Comparison of ENCODE assay signal across 29 cellular contexts in the genomic region with DNA sequence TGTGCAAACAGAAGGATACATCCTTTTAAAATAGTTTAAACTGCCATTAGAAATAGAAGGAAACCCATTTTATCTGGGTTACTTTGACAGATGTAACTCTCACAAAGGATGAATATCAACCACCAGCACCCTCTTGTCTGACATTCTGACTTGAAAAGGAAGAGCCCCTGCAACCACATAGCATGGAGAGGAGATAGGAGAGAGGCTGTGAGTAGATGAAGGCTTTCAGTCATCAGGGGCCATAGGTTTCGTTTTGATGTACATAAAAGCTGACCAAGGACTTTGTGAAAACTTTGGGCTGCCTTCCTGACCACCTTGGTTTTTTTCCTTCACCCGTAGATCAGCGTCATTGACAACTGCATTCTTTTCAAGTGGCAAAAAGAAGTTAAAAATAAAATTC.
"Had no signal": no experiment of that assay in that cellular context is flagged by ENCODE, and none has a peak within 500 bp of the region (broad histone marks: within the 10 kb centered on the region; RNA-seq: fewer than 3 reads in every experiment).

No MANE protein-coding gene starts in this region.

- H3K4me3 ChIP-seq: adrenal gland, body of pancreas, esophagus squamous epithelium, gastroesophageal sphincter, heart right ventricle had no signal

- H3K27me3 Mint-ChIP-seq: activated CD4-positive, alpha-beta memory T cell treated with anti-CD3 and anti-CD28 coated beads for 36 hours; activated CD4-positive, alpha-beta T cell treated with anti-CD3 and anti-CD28 coated beads for 36 hours; activated CD8-positive, alpha-beta memory T cell treated with anti-CD3 and anti-CD28 coated beads, Interleukin-2, amount 10 ng/mL, durations not matched to agents 7 days and 5 days; activated naive CD4-positive, alpha-beta T cell treated with anti-CD3 and anti-CD28 coated beads, Interleukin-2, amount 50 U/mL, for 24 hours; activated naive CD8-positive, alpha-beta T cell treated with anti-CD3 and anti-CD28 coated beads for 36 hours had no signal

- H3K36me3 ChIP-seq: adrenal gland, esophagus squamous epithelium, gastroesophageal sphincter, heart right ventricle had no signal

- H3K27me3 ChIP-seq: adrenal gland, body of pancreas, esophagus squamous epithelium, gastroesophageal sphincter, heart right ventricle had no signal

- H3K4me3 Mint-ChIP-seq: activated CD4-positive, alpha-beta memory T cell treated with anti-CD3 and anti-CD28 coated beads for 36 hours; activated CD4-positive, alpha-beta T cell treated with anti-CD3 and anti-CD28 coated beads for 36 hours; activated CD4-positive, alpha-beta T cell treated with anti-CD3 and anti-CD28 coated beads, Interleukin-2, amount 10 ng/mL, durations not matched to agents 24 days and 14 days; activated CD8-positive, alpha-beta memory T cell treated with anti-CD3 and anti-CD28 coated beads, Interleukin-2, amount 10 ng/mL, durations not matched to agents 7 days and 5 days; activated CD8-positive, alpha-beta T cell treated with anti-CD3 and anti-CD28 coated beads, Interleukin-2, amount 10 ng/mL, durations not matched to agents 7 days and 5 days; activated naive CD4-positive, alpha-beta T cell treated with anti-CD3 and anti-CD28 coated beads for 36 hours; activated naive CD4-positive, alpha-beta T cell treated with anti-CD3 and anti-CD28 coated beads, Interleukin-2, amount 50 U/mL, for 24 hours; activated naive CD8-positive, alpha-beta T cell treated with anti-CD3 and anti-CD28 coated beads for 36 hours; activated naive CD8-positive, alpha-beta T cell treated with anti-CD3 and anti-CD28 coated beads, Interleukin-2, amount 50 U/mL, for 24 hours; activated T-helper 1 cell treated with anti-CD3 and anti-CD28 coated beads, Interleukin-12 subunit alpha, Interleukin-12 subunit beta, Interleukin-2, Interleukin-4 antibody, amounts not matched to agents 30 ng/mL and 10 ng/mL and 1 ng/mL, durations not matched to agents 14 hours and 24 hours and 36 hours had no signal

- DNase-seq: activated CD4-positive, alpha-beta memory T cell treated with anti-CD3 and anti-CD28 coated beads for 36 hours; activated CD4-positive, alpha-beta T cell treated with anti-CD3 and anti-CD28 coated beads for 36 hours; activated CD4-positive, alpha-beta T cell treated with anti-CD3 and anti-CD28 coated beads, Interleukin-2, amount 10 ng/mL, durations not matched to agents 24 days and 14 days; activated CD4-positive, CD25-positive, alpha-beta regulatory T cell; activated CD4-positive, CD25-positive, alpha-beta regulatory T cell treated with anti-CD3 and anti-CD28 coated beads, Interleukin-2, amount 50 U/mL, for 72 hours; activated CD8-positive, alpha-beta memory T cell treated with anti-CD3 and anti-CD28 coated beads, Interleukin-2, amount 10 ng/mL, durations not matched to agents 7 days and 5 days; activated CD8-positive, alpha-beta memory T cell treated with anti-CD3 and anti-CD28 coated beads, Interleukin-2, amount 50 U/mL, for 4 hours; activated CD8-positive, alpha-beta T cell treated with anti-CD3 and anti-CD28 coated beads, Interleukin-2, amount 10 ng/mL, durations not matched to agents 7 days and 5 days; activated effector memory CD4-positive, alpha-beta T cell treated with anti-CD3 and anti-CD28 coated beads, Interleukin-2, amount 50 U/mL, for 16 hours; activated naive CD4-positive, alpha-beta T cell treated with anti-CD3 and anti-CD28 coated beads for 36 hours; activated naive CD8-positive, alpha-beta T cell treated with anti-CD3 and anti-CD28 coated beads for 36 hours; activated naive CD8-positive, alpha-beta T cell treated with anti-CD3 and anti-CD28 coated beads, Interleukin-2, amount 50 U/mL, for 24 hours; activated T-cell treated with anti-CD3 and anti-CD28 coated beads, Interleukin-2, amount 50 U/mL, for 1 hour; activated T-cell treated with anti-CD3 and anti-CD28 coated beads, Interleukin-2, amount 50 U/mL, for 48 hours; adrenal gland; amygdala; aorta; body of pancreas; caudate nucleus; effector CD8-positive, alpha-beta T cell; esophagus squamous epithelium; foreskin melanocyte; heart right ventricle; T-helper 2 cell had no signal

- H3K36me3 Mint-ChIP-seq: activated CD4-positive, alpha-beta memory T cell treated with anti-CD3 and anti-CD28 coated beads for 36 hours; activated CD8-positive, alpha-beta memory T cell treated with anti-CD3 and anti-CD28 coated beads, Interleukin-2, amount 10 ng/mL, durations not matched to agents 7 days and 5 days; activated naive CD4-positive, alpha-beta T cell treated with anti-CD3 and anti-CD28 coated beads, Interleukin-2, amount 50 U/mL, for 24 hours; activated naive CD8-positive, alpha-beta T cell treated with anti-CD3 and anti-CD28 coated beads for 36 hours had no signal

- ATAC-seq: activated CD4-positive, alpha-beta T cell treated with anti-CD3 and anti-CD28 coated beads for 36 hours; activated CD8-positive, alpha-beta memory T cell treated with anti-CD3 and anti-CD28 coated beads, Interleukin-2, amount 10 ng/mL, durations not matched to agents 7 days and 5 days; activated CD8-positive, alpha-beta T cell treated with anti-CD3 and anti-CD28 coated beads, Interleukin-2, amount 10 ng/mL, durations not matched to agents 7 days and 5 days; activated naive CD8-positive, alpha-beta T cell treated with anti-CD3 and anti-CD28 coated beads, Interleukin-2, amount 50 U/mL, for 24 hours; body of pancreas; gastroesophageal sphincter; heart right ventricle had no signal

- H3K27ac ChIP-seq: adrenal gland, body of pancreas, epithelial cell of prostate, esophagus squamous epithelium, heart right ventricle had no signal

- H3K4me1 ChIP-seq: adrenal gland, body of pancreas, heart right ventricle had no signal

- H3K4me1 Mint-ChIP-seq: activated CD4-positive, alpha-beta T cell treated with anti-CD3 and anti-CD28 coated beads for 36 hours; activated CD4-positive, alpha-beta T cell treated with anti-CD3 and anti-CD28 coated beads, Interleukin-2, amount 10 ng/mL, durations not matched to agents 24 days and 14 days; activated naive CD4-positive, alpha-beta T cell treated with anti-CD3 and anti-CD28 coated beads, Interleukin-2, amount 50 U/mL, for 24 hours; activated naive CD8-positive, alpha-beta T cell treated with anti-CD3 and anti-CD28 coated beads for 36 hours; activated naive CD8-positive, alpha-beta T cell treated with anti-CD3 and anti-CD28 coated beads, Interleukin-2, amount 50 U/mL, for 24 hours had no signal

- H3K27ac Mint-ChIP-seq: activated CD4-positive, alpha-beta memory T cell treated with anti-CD3 and anti-CD28 coated beads for 36 hours; activated CD4-positive, alpha-beta T cell treated with anti-CD3 and anti-CD28 coated beads for 36 hours; activated CD4-positive, alpha-beta T cell treated with anti-CD3 and anti-CD28 coated beads, Interleukin-2, amount 10 ng/mL, durations not matched to agents 24 days and 14 days; activated CD8-positive, alpha-beta memory T cell treated with anti-CD3 and anti-CD28 coated beads, Interleukin-2, amount 10 ng/mL, durations not matched to agents 7 days and 5 days; activated CD8-positive, alpha-beta T cell treated with anti-CD3 and anti-CD28 coated beads, Interleukin-2, amount 10 ng/mL, durations not matched to agents 7 days and 5 days; activated naive CD4-positive, alpha-beta T cell treated with anti-CD3 and anti-CD28 coated beads for 36 hours; activated naive CD4-positive, alpha-beta T cell treated with anti-CD3 and anti-CD28 coated beads, Interleukin-2, amount 50 U/mL, for 24 hours; activated naive CD8-positive, alpha-beta T cell treated with anti-CD3 and anti-CD28 coated beads for 36 hours; activated naive CD8-positive, alpha-beta T cell treated with anti-CD3 and anti-CD28 coated beads, Interleukin-2, amount 50 U/mL, for 24 hours; activated T-helper 1 cell treated with anti-CD3 and anti-CD28 coated beads, Interleukin-12 subunit alpha, Interleukin-12 subunit beta, Interleukin-2, Interleukin-4 antibody, amounts not matched to agents 30 ng/mL and 10 ng/mL and 1 ng/mL, durations not matched to agents 14 hours and 24 hours and 36 hours; activated T-helper 2 cell treated with anti-CD3 and anti-CD28 coated beads, Interferon-gamma antibody, Interleukin-2, Interleukin-4, amounts not matched to agents 10 μg/mL and 5 μg/mL and 100 μg/mL, durations not matched to agents 14 hours and 24 hours and 36 hours had no signal

- H3K9me3 Mint-ChIP-seq: activated CD4-positive, alpha-beta memory T cell treated with anti-CD3 and anti-CD28 coated beads for 36 hours; activated CD4-positive, alpha-beta T cell treated with anti-CD3 and anti-CD28 coated beads, Interleukin-2, amount 10 ng/mL, durations not matched to agents 24 days and 14 days; activated naive CD4-positive, alpha-beta T cell treated with anti-CD3 and anti-CD28 coated beads for 36 hours; activated naive CD4-positive, alpha-beta T cell treated with anti-CD3 and anti-CD28 coated beads, Interleukin-2, amount 50 U/mL, for 24 hours; activated naive CD8-positive, alpha-beta T cell treated with anti-CD3 and anti-CD28 coated beads for 36 hours; activated naive CD8-positive, alpha-beta T cell treated with anti-CD3 and anti-CD28 coated beads, Interleukin-2, amount 50 U/mL, for 24 hours; activated T-helper 1 cell treated with anti-CD3 and anti-CD28 coated beads, Interleukin-12 subunit alpha, Interleukin-12 subunit beta, Interleukin-2, Interleukin-4 antibody, amounts not matched to agents 30 ng/mL and 10 ng/mL and 1 ng/mL, durations not matched to agents 14 hours and 24 hours and 36 hours; activated T-helper 2 cell treated with anti-CD3 and anti-CD28 coated beads, Interferon-gamma antibody, Interleukin-2, Interleukin-4, amounts not matched to agents 10 μg/mL and 5 μg/mL and 100 μg/mL, durations not matched to agents 14 hours and 24 hours and 36 hours had no signal

- H3K9me3 ChIP-seq: adrenal gland, body of pancreas, esophagus squamous epithelium, gastroesophageal sphincter had no signal
